ENCODE assay signal across 21 cellular contexts in genomic region chr9:119343161-119343720, GRCh38. TPM values are rescaled to one million over a fixed set of nuclear protein-coding genes. Genes with fewer than 3 reads are reported as not detected.
"Had no signal": no experiment of that assay in that cellular context is flagged by ENCODE, and none has a peak within 500 bp of the region (broad histone marks: within the 10 kb centered on the region; RNA-seq: fewer than 3 reads in every experiment).

No MANE protein-coding gene starts in this region.

- DNase-seq: colonic mucosa; effector CD8-positive, alpha-beta T cell; endodermal cell; foreskin fibroblast; gastrocnemius medialis; head of caudate nucleus; natural killer cell; posterior cingulate gyrus; psoas muscle; right cardiac atrium; spleen; stimulated activated CD4-positive, alpha-beta T cell treated with anti-CD3 and anti-CD28 coated beads, Interleukin-4, amount 100 ng/mL, for 4 hours; stimulated activated naive CD8-positive, alpha-beta T cell treated with anti-CD3 and anti-CD28 coated beads, Interleukin-15, Interleukin-2, amounts not matched to agents 100 U/mL and 50 U/mL, for 24 hours; substantia nigra; testis; tibial artery; upper lobe of left lung had no signal

- ATAC-seq: esophagus mucosa; gastrocnemius medialis; left lobe of liver; natural killer cell; psoas muscle; right cardiac atrium; stimulated activated memory B cell treated with anti-CD40 and anti-IgM and Interleukin-4, amounts not matched to agents 10 μg/mL and 1 μg/mL and 100 μg/mL, for 72 hours; stimulated activated naive CD8-positive, alpha-beta T cell treated with anti-CD3 and anti-CD28 coated beads, Interleukin-15, Interleukin-2, amounts not matched to agents 100 U/mL and 50 U/mL, for 24 hours had no signal

RNA-seq across cellular contexts. Expression of gene BRINP1, which starts 26.0 kb away (rescaled TPM):
- total RNA-seq: mononuclear cell, natural killer cell had no signal
